ENCODE assay signal across 1 cellular context in the genomic region with DNA sequence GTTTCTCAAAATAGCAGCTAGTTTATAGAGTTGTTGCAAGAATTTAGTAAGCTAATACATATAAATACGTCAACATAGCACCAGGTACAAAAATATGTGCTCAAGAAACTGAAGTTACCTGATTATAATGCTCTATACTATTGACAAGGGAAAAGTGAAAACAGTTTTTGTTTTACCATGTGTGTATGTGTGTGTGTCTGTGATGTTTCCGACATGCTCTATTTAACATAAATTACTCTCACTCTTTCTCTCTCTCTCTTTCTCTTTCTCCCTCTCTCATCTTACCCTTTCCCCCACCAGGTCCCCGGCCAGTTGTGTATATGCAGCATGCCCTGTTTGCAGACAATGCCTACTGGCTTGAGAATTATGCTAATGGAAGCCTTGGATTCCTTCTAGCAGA.
A peak's percentile ranks its signal among the peaks of the same experiment; 100 is the strongest.
TF ChIP-seq lines count a peak whose summit lies in the region.

No MANE protein-coding gene starts in this region.

TF ChIP-seq in GM12878, 131 proteins besides CTCF, POLR2A, EP300 and RAD21:
- TF ChIP-seq ZBED1 (IDR thresholded peaks at IDR 0.05; ENCODE audit: borderline replicate concordance) (no peak), BMI1 (IDR thresholded peaks at IDR 0.05; ENCODE audit: borderline replicate concordance) (no peak), SREBF1 (IDR thresholded peaks at IDR 0.05; ENCODE audit: low read length) (no peak), ZSCAN29 (IDR thresholded peaks at IDR 0.05) (no peak), ZBTB33 (IDR thresholded peaks at IDR 0.05) (no peak), NR2C2 (IDR thresholded peaks at IDR 0.05; ENCODE audit: borderline replicate concordance, control insufficient read depth, insufficient read length, low read depth) (no peak), SMC3 (IDR thresholded peaks at IDR 0.05; ENCODE audit: borderline replicate concordance, low read length) (no peak), ATF2 (IDR thresholded peaks at IDR 0.05; ENCODE audit: low read length) (no peak), MTA2 (IDR thresholded peaks at IDR 0.05; ENCODE audit: low read depth) (peak; percentile 16; the same call in 1 of the 2 replicates), ZNF274 (IDR thresholded peaks at IDR 0.05; ENCODE audit: insufficient read depth, insufficient read length) (no peak), MYC (IDR thresholded peaks at IDR 0.05; ENCODE audit: insufficient read depth, insufficient read length, insufficient replicate concordance, low read length, severe bottlenecking) (no peak), CEBPZ (IDR thresholded peaks at IDR 0.05; ENCODE audit: low read depth, low read length) (no peak), NR2C1 (IDR thresholded peaks at IDR 0.05) (no peak), ATF7 (IDR thresholded peaks at IDR 0.05; ENCODE audit: low read depth) (0 out of 2 replicates have a peak, but pooled peaks have one; percentile 22)
- TF ChIP-seq, protein P1, sequence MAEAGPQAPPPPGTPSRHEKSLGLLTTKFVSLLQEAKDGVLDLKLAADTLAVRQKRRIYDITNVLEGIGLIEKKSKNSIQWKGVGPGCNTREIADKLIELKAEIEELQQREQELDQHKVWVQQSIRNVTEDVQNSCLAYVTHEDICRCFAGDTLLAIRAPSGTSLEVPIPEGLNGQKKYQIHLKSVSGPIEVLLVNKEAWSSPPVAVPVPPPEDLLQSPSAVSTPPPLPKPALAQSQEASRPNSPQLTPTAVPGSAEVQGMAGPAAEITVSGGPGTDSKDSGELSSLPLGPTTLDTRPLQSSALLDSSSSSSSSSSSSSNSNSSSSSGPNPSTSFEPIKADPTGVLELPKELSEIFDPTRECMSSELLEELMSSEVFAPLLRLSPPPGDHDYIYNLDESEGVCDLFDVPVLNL (IDR thresholded peaks at IDR 0.05; ENCODE audit: low read depth, low read length) = no peak
- TF ChIP-seq, protein P2, sequence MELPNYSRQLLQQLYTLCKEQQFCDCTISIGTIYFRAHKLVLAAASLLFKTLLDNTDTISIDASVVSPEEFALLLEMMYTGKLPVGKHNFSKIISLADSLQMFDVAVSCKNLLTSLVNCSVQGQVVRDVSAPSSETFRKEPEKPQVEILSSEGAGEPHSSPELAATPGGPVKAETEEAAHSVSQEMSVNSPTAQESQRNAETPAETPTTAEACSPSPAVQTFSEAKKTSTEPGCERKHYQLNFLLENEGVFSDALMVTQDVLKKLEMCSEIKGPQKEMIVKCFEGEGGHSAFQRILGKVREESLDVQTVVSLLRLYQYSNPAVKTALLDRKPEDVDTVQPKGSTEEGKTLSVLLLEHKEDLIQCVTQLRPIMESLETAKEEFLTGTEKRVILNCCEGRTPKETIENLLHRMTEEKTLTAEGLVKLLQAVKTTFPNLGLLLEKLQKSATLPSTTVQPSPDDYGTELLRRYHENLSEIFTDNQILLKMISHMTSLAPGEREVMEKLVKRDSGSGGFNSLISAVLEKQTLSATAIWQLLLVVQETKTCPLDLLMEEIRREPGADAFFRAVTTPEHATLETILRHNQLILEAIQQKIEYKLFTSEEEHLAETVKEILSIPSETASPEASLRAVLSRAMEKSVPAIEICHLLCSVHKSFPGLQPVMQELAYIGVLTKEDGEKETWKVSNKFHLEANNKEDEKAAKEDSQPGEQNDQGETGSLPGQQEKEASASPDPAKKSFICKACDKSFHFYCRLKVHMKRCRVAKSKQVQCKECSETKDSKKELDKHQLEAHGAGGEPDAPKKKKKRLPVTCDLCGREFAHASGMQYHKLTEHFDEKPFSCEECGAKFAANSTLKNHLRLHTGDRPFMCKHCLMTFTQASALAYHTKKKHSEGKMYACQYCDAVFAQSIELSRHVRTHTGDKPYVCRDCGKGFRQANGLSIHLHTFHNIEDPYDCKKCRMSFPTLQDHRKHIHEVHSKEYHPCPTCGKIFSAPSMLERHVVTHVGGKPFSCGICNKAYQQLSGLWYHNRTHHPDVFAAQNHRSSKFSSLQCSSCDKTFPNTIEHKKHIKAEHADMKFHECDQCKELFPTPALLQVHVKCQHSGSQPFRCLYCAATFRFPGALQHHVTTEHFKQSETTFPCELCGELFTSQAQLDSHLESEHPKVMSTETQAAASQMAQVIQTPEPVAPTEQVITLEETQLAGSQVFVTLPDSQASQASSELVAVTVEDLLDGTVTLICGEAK (IDR thresholded peaks at IDR 0.05; ENCODE audit: borderline replicate concordance) = peak; percentile 24; the same call in 1 of the 2 replicates
